ENCODE assay signal across 25 cellular contexts in the genomic region with DNA sequence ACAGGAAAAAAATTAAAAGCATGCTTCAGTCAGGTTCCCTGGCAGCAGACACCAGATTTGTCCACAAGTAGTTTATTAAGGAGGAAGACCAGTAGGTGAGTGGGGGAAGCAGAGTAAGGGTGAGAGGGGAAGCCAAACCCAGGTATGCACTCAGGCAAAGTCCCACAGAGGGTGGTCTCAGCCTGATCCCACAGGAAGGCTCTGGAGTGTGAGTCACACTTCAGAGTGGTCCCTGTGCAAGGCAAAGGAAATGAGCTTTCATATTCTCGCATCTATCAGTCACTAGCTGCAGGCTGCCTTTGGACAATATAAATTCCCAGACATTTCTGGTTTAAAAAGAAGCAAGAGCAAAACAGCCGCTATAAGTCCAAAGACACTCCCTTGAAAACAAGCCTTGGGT.
DNase-seq lines count a peak whose midpoint lies in the region; ATAC-seq and TF ChIP-seq lines count a peak whose summit lies in the region.
"Had no signal": no experiment of that assay in that cellular context is flagged by ENCODE, and none has a peak within 500 bp of the region (broad histone marks: within the 10 kb centered on the region; RNA-seq: fewer than 3 reads in every experiment).

No MANE protein-coding gene starts in this region.

- H3K36me3 Mint-ChIP-seq in CD4-positive, alpha-beta memory T cell = peaks cover 41 to 62% of the 10 kb centered on the region in 2 donors
- peaks cover 21% of the 10 kb centered on the region for H3K36me3 Mint-ChIP-seq in mesothelial cell of epicardium

- no peaks in the 10 kb centered on the region for H3K27me3 Mint-ChIP-seq in CD4-positive, alpha-beta memory T cell
- peaks cover 4% of the 10 kb centered on the region for H3K27me3 Mint-ChIP-seq in mesothelial cell of epicardium (ENCODE audit: low read depth)
- H3K27me3 Mint-ChIP-seq: activated CD4-positive, alpha-beta T cell treated with anti-CD3 and anti-CD28 coated beads, Interleukin-2, amount 10 ng/mL, durations not matched to agents 24 days and 14 days; activated CD8-positive, alpha-beta memory T cell treated with anti-CD3 and anti-CD28 coated beads, Interleukin-2, amount 10 ng/mL, durations not matched to agents 7 days and 5 days; activated naive CD8-positive, alpha-beta T cell treated with anti-CD3 and anti-CD28 coated beads, Interleukin-2, amount 10 ng/mL, durations not matched to agents 7 days and 5 days; stimulated activated naive CD8-positive, alpha-beta T cell treated with anti-CD3 and anti-CD28 coated beads, Interleukin-15, amount 100 ng/mL, for 72 hours had no signal

- H3K27ac Mint-ChIP-seq in CD4-positive, alpha-beta memory T cell = peak overlapping the region in 4 of 7 donors; percentile 39 to 79 (median 72)
- H3K27ac Mint-ChIP-seq in mesothelial cell of epicardium = no peak overlapping the region
- H3K27ac Mint-ChIP-seq: activated CD4-positive, alpha-beta T cell treated with anti-CD3 and anti-CD28 coated beads, Interleukin-2, amount 10 ng/mL, durations not matched to agents 24 days and 14 days; activated CD8-positive, alpha-beta memory T cell treated with anti-CD3 and anti-CD28 coated beads, Interleukin-2, amount 10 ng/mL, durations not matched to agents 7 days and 5 days; activated T-helper 1 cell treated with anti-CD3 and anti-CD28 coated beads, Interleukin-12 subunit alpha, Interleukin-12 subunit beta, Interleukin-2, Interleukin-4 antibody, amounts not matched to agents 30 ng/mL and 10 ng/mL and 1 ng/mL, durations not matched to agents 14 hours and 24 hours and 36 hours; T-helper 2 cell treated with Interferon-gamma antibody and Interleukin-4, amounts not matched to agents 5 μg/mL and 100 μg/mL, for 36 hours had no signal

- no peak overlapping the region for H3K4me3 Mint-ChIP-seq in CD4-positive, alpha-beta memory T cell
- no peak overlapping the region for H3K4me3 Mint-ChIP-seq in mesothelial cell of epicardium
- H3K4me3 Mint-ChIP-seq: activated CD4-positive, alpha-beta T cell treated with anti-CD3 and anti-CD28 coated beads, Interleukin-2, amount 10 ng/mL, durations not matched to agents 24 days and 14 days; activated CD8-positive, alpha-beta memory T cell treated with anti-CD3 and anti-CD28 coated beads, Interleukin-2, amount 10 ng/mL, durations not matched to agents 7 days and 5 days; activated naive CD8-positive, alpha-beta T cell treated with anti-CD3 and anti-CD28 coated beads, Interleukin-2, amount 10 ng/mL, durations not matched to agents 7 days and 5 days; activated T-helper 1 cell treated with anti-CD3 and anti-CD28 coated beads, Interleukin-12 subunit alpha, Interleukin-12 subunit beta, Interleukin-2, Interleukin-4 antibody, amounts not matched to agents 30 ng/mL and 10 ng/mL and 1 ng/mL, durations not matched to agents 14 hours and 24 hours and 36 hours; stimulated activated naive CD8-positive, alpha-beta T cell treated with anti-CD3 and anti-CD28 coated beads, Interleukin-15, amount 100 ng/mL, for 72 hours; T-helper 2 cell treated with Interferon-gamma antibody and Interleukin-4, amounts not matched to agents 5 μg/mL and 100 μg/mL, for 36 hours had no signal

- no peak for DNase-seq in CD4-positive, alpha-beta memory T cell
- DNase-seq in HCEC 1CT (peak; percentile 14), astrocyte of the cerebellum (ENCODE audit: low read depth) (peak; percentile 6), mesothelial cell of epicardium (ENCODE audit: low spot score in 2 of 2, unreplicated experiment in 2 of 2) (no peak), activated gamma-delta T cell treated with Interleukin-2 at 50 U/mL for 16 hours (no peak), psoas muscle (no peak)
- DNase-seq: activated CD4-positive, alpha-beta T cell treated with anti-CD3 and anti-CD28 coated beads, Interleukin-2, amount 10 ng/mL, durations not matched to agents 24 days and 14 days; activated CD8-positive, alpha-beta memory T cell treated with anti-CD3 and anti-CD28 coated beads, Interleukin-2, amount 10 ng/mL, durations not matched to agents 7 days and 5 days; activated naive CD8-positive, alpha-beta T cell treated with anti-CD3 and anti-CD28 coated beads, Interleukin-2, amount 10 ng/mL, durations not matched to agents 7 days and 5 days; body of pancreas; effector CD4-positive, alpha-beta T cell; H7; heart right ventricle; left ventricle myocardium inferior; MV-4-11; NCI-H748 treated with DMSO at 0.1 percent for 48 hours; SK-N-SH; stimulated activated CD4-positive, alpha-beta T cell treated with anti-CD3 and anti-CD28 coated beads, Interleukin-4, amount 100 ng/mL, for 4 hours; stimulated activated naive CD8-positive, alpha-beta T cell treated with anti-CD3 and anti-CD28 coated beads, Interleukin-15, amount 100 ng/mL, for 72 hours; thyroid gland had no signal

- no peaks in the 10 kb centered on the region for H3K9me3 Mint-ChIP-seq in CD4-positive, alpha-beta memory T cell
- H3K9me3 Mint-ChIP-seq in mesothelial cell of epicardium = no peaks in the 10 kb centered on the region
- H3K9me3 Mint-ChIP-seq: activated naive CD8-positive, alpha-beta T cell treated with anti-CD3 and anti-CD28 coated beads, Interleukin-2, amount 10 ng/mL, durations not matched to agents 7 days and 5 days; activated T-helper 1 cell treated with anti-CD3 and anti-CD28 coated beads, Interleukin-12 subunit alpha, Interleukin-12 subunit beta, Interleukin-2, Interleukin-4 antibody, amounts not matched to agents 30 ng/mL and 10 ng/mL and 1 ng/mL, durations not matched to agents 14 hours and 24 hours and 36 hours; stimulated activated naive CD8-positive, alpha-beta T cell treated with anti-CD3 and anti-CD28 coated beads, Interleukin-15, amount 100 ng/mL, for 72 hours; T-helper 2 cell treated with Interferon-gamma antibody and Interleukin-4, amounts not matched to agents 5 μg/mL and 100 μg/mL, for 36 hours had no signal

- H3K27ac ChIP-seq in CD4-positive, alpha-beta memory T cell (ENCODE audit: low read depth, low read length) = no peak overlapping the region
- peak overlapping the region; percentile 52 for H3K27ac ChIP-seq in mesodermal cell (ENCODE audit: low read depth, low read length, severe bottlenecking)
- no peak overlapping the region for H3K27ac ChIP-seq in psoas muscle
- H3K27ac ChIP-seq: body of pancreas, heart right ventricle, left ventricle myocardium inferior, thyroid gland, VCaP had no signal

- H3K4me1 ChIP-seq in CD4-positive, alpha-beta memory T cell (ENCODE audit: insufficient read depth, low read length) = peaks cover 11% of the 10 kb centered on the region
- H3K4me1 ChIP-seq in mesodermal cell (ENCODE audit: control insufficient read depth, insufficient read depth, low read length, poor library complexity, severe bottlenecking) = peaks cover 11% of the 10 kb centered on the region
- no peaks in the 10 kb centered on the region for H3K4me1 ChIP-seq in psoas muscle
- H3K4me1 ChIP-seq: body of pancreas, left ventricle myocardium inferior, thyroid gland had no signal

- H3K36me3 ChIP-seq in CD4-positive, alpha-beta memory T cell (ENCODE audit: insufficient read depth, low read length) = peaks cover 28% of the 10 kb centered on the region
- H3K36me3 ChIP-seq in mesodermal cell (ENCODE audit: control insufficient read depth, insufficient read depth, low read length) (no peaks in the 10 kb centered on the region), psoas muscle (ENCODE audit: insufficient read depth in 1 of 2, low read depth in 1 of 2) (no peaks in the 10 kb centered on the region)
- H3K36me3 ChIP-seq: thyroid gland had no signal

- intact Hi-C loops in CD4-positive, alpha-beta memory T cell (cut with micrococcal nuclease) = loop anchor here (5.0 kb wide), 1 partner anchor 899 kb away; no protein-coding TSS in a partner anchor
- intact Hi-C loops in psoas muscle (cut with DNase I) = loop anchor here in 1 of 2 donors (5.0 kb wide), 1 partner anchor 134 kb away; no protein-coding TSS in a partner anchor

- H3K4me3 ChIP-seq in CD4-positive, alpha-beta memory T cell (ENCODE audit: low read length in 2 of 2) = no peak overlapping the region
- no peak overlapping the region for H3K4me3 ChIP-seq in astrocyte of the cerebellum (ENCODE audit: low read depth, low read length)
- no peak overlapping the region for H3K4me3 ChIP-seq in mesodermal cell (ENCODE audit: extremely low read depth, insufficient read depth, low read length, poor library complexity, severe bottlenecking)
- H3K4me3 ChIP-seq in psoas muscle = no peak overlapping the region
- H3K4me3 ChIP-seq: body of pancreas, heart right ventricle, left ventricle myocardium inferior, thyroid gland had no signal

- no peaks in the 10 kb centered on the region for H3K9me3 ChIP-seq in CD4-positive, alpha-beta memory T cell (ENCODE audit: control insufficient read depth in 1 of 2, low read length in 2 of 2)
- H3K9me3 ChIP-seq in mesodermal cell (ENCODE audit: control insufficient read depth, low read length) = no peaks in the 10 kb centered on the region
- H3K9me3 ChIP-seq in psoas muscle = no peaks in the 10 kb centered on the region
- H3K9me3 ChIP-seq: body of pancreas, heart right ventricle, left ventricle myocardium inferior, SK-N-SH, thyroid gland had no signal

- 100% methylated on average over 2 of the region's 2 CpGs for WGBS in mesodermal cell (ENCODE audit: insufficient coverage in 2 of 2), 2 experiments
- WGBS in psoas muscle, 3 donors = 73 to 87% (median 75%) methylated on average over 2 of the region's 2 CpGs

- peaks cover 15 to 53% (median 37%) of the 10 kb centered on the region in 4 donors for H3K4me1 Mint-ChIP-seq in CD4-positive, alpha-beta memory T cell
- no peaks in the 10 kb centered on the region for H3K4me1 Mint-ChIP-seq in mesothelial cell of epicardium

- ATAC-seq in psoas muscle = no peak
- ATAC-seq: activated CD8-positive, alpha-beta memory T cell treated with anti-CD3 and anti-CD28 coated beads, Interleukin-2, amount 10 ng/mL, durations not matched to agents 7 days and 5 days; body of pancreas; heart right ventricle; sciatic nerve; stimulated activated naive CD8-positive, alpha-beta T cell treated with anti-CD3 and anti-CD28 coated beads, Interleukin-15, amount 100 ng/mL, for 72 hours had no signal

- in situ Hi-C loops in astrocyte of the cerebellum (cut with HindIII; ENCODE audit: low sequenced_read_pairs) = no loop called here

- CTCF ChIA-PET in CD4-positive, alpha-beta memory T cell (lab: Charles Lee; ENCODE audit: partially characterized antibody) = interaction anchor here (1.8 to 4.1 kb wide), 6 partner anchors 9 to 92 kb away, joined by 3 to 52 read pairs (median 22); no protein-coding TSS in a partner anchor

- no peaks in the 10 kb centered on the region for H3K27me3 ChIP-seq in CD4-positive, alpha-beta memory T cell (ENCODE audit: insufficient read depth, low read length)
- H3K27me3 ChIP-seq in psoas muscle (ENCODE audit: insufficient read depth in 3 of 3, low read length in 2 of 3) = no peaks in the 10 kb centered on the region
- H3K27me3 ChIP-seq: body of pancreas, heart right ventricle, thyroid gland had no signal

- POLR2A ChIA-PET in CD4-positive, alpha-beta memory T cell (lab: Charles Lee; ENCODE audit: partially characterized antibody) = interaction anchor here (1.1 kb wide), 1 partner anchor 78 kb away, joined by 3 read pairs; no protein-coding TSS in a partner anchor

- TF ChIP-seq CTCF in astrocyte of the cerebellum (IDR thresholded peaks at IDR 0.05; ENCODE audit: low read depth, low read length, missing control alignments) (no peak), mesothelial cell of epicardium (IDR thresholded peaks at IDR 0.05; ENCODE audit: unreplicated experiment) (no peak), psoas muscle (IDR thresholded peaks at IDR 0.05) (no peak)

Comparison
In these comparisons a context has a peak if more than half of its experiments do, and no peak if none do; other contexts are left out.
1. DNase-seq: peak in HCEC 1CT (single experiment) and astrocyte of the cerebellum (single experiment); none in CD4-positive, alpha-beta memory T cell (0 of 5), mesothelial cell of epicardium (0 of 2), activated gamma-delta T cell treated with Interleukin-2 at 50 U/mL for 16 hours (single experiment) and psoas muscle (0 of 2).